1 cellular context compared by ENCODE assay signal in the genomic region with DNA sequence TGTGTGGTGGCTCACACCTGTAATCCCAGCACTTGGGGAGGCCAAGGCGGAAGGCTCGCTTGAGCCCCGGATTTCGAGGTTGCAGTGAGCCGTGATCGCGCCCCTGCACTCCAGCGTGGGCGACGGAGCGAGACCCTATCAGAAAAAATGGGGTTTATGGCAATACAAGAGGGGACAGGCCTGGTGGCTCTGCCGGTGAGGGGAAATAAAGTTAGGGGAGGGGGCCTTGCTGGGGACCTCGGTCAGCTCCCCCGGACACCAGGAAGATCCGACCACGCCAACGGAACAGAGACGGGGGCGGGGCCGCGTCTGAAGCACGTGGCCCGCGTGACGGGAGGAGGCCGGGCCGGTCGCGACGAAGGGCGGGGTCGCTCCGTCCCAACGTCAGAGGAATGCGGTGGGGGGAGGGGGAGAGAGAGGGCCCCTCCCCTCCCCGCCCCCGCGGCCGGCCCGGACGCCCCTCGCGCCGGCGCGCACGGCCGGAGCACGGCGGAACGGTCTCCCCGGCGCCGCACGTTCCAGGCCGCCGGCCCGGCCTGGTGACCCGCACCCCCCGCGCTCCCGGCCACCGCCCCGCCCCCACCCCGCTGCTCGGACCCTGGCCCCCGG.
TF ChIP-seq lines count a peak whose summit lies in the region.

No MANE protein-coding gene starts in this region.

TF ChIP-seq in K562, 482 proteins besides CTCF, POLR2A, EP300 and RAD21 (continued from another document and continues in another):
- TF ChIP-seq, protein P1, sequence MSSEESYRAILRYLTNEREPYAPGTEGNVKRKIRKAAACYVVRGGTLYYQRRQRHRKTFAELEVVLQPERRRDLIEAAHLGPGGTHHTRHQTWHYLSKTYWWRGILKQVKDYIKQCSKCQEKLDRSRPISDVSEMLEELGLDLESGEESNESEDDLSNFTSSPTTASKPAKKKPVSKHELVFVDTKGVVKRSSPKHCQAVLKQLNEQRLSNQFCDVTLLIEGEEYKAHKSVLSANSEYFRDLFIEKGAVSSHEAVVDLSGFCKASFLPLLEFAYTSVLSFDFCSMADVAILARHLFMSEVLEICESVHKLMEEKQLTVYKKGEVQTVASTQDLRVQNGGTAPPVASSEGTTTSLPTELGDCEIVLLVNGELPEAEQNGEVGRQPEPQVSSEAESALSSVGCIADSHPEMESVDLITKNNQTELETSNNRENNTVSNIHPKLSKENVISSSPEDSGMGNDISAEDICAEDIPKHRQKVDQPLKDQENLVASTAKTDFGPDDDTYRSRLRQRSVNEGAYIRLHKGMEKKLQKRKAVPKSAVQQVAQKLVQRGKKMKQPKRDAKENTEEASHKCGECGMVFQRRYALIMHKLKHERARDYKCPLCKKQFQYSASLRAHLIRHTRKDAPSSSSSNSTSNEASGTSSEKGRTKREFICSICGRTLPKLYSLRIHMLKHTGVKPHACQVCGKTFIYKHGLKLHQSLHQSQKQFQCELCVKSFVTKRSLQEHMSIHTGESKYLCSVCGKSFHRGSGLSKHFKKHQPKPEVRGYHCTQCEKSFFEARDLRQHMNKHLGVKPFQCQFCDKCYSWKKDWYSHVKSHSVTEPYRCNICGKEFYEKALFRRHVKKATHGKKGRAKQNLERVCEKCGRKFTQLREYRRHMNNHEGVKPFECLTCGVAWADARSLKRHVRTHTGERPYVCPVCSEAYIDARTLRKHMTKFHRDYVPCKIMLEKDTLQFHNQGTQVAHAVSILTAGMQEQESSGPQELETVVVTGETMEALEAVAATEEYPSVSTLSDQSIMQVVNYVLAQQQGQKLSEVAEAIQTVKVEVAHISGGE (CRISPR knock-in tag; IDR thresholded peaks at IDR 0.05), result peak in 1 of 3 experiments; percentile 75; a peak in 3 of 6 replicates
- TF ChIP-seq FOXP1 (CRISPR knock-in tag; IDR thresholded peaks at IDR 0.05) (no peak), CBX8 (IDR thresholded peaks at IDR 0.05; ENCODE audit: borderline replicate concordance, extremely low read depth, low read depth, low read length, poor library complexity, severe bottlenecking) (no peak), HMGN3 (IDR thresholded peaks at IDR 0.05; ENCODE audit: borderline replicate concordance, extremely low read depth, insufficient read length, low read depth, low read length) (peak; percentile 95), ZNF695 (CRISPR knock-in tag; IDR thresholded peaks at IDR 0.05) (no peak), KLF10 (CRISPR knock-in tag; IDR thresholded peaks at IDR 0.05) (peak; percentile 64; the same call in 1 of the 2 replicates), ZNF445 (CRISPR knock-in tag; IDR thresholded peaks at IDR 0.05; ENCODE audit: low read depth) (no peak), SIRT6 (IDR thresholded peaks at IDR 0.05; ENCODE audit: low read depth, low read length) (no peak), SMARCE1 (IDR thresholded peaks at IDR 0.05) (0 out of 2 replicates have a peak, but pooled peaks have one; percentile 42), ILK (tag; IDR thresholded peaks at IDR 0.05; ENCODE audit: borderline replicate concordance, low read depth) (no peak), ZFP36 (IDR thresholded peaks at IDR 0.05; ENCODE audit: low read depth, low read length, partially characterized antibody) (no peak), FOXK2 (conservative IDR thresholded peaks at IDR 0.05 in 1 of 2, IDR thresholded peaks at IDR 0.05 in 1 of 2; ENCODE audit: low read depth in 2 of 2) (peak; percentile 49 to 64; a peak in 1 of 4 replicates), TAF9B (IDR thresholded peaks at IDR 0.05; ENCODE audit: partially characterized antibody) (no peak), NR2C2 (CRISPR knock-in tag; IDR thresholded peaks at IDR 0.05) (0 out of 2 replicates have a peak, but pooled peaks have one; percentile 15), NR2C2 (tag; IDR thresholded peaks at IDR 0.05) (no peak), RFX5 (IDR thresholded peaks at IDR 0.05; ENCODE audit: low read depth, low read length) (no peak), ZNF408 (CRISPR knock-in tag; IDR thresholded peaks at IDR 0.05; ENCODE audit: low read depth) (no peak), NRF1 (conservative IDR thresholded peaks at IDR 0.05 in 1 of 2, IDR thresholded peaks at IDR 0.05 in 1 of 2) (peak; percentile 13 to 19; a peak in 2 of 4 replicates), NELFE (IDR thresholded peaks at IDR 0.05; ENCODE audit: insufficient read depth, insufficient read length) (no peak), SP1 (CRISPR knock-in tag; IDR thresholded peaks at IDR 0.05) (peak; percentile 88), RUNX1 (IDR thresholded peaks at IDR 0.05; ENCODE audit: low read depth) (no peak), NR4A1 (CRISPR knock-in tag; IDR thresholded peaks at IDR 0.05) (no peak), NR4A1 (tag; IDR thresholded peaks at IDR 0.05) (peak; percentile 45; the same call in 1 of the 2 replicates), ZNF696 (CRISPR knock-in tag; conservative IDR thresholded peaks at IDR 0.05) (no peak), ZNF551 (CRISPR knock-in tag; IDR thresholded peaks at IDR 0.05) (no peak), KHSRP (IDR thresholded peaks at IDR 0.05) (no peak), ZSCAN32 (CRISPR knock-in tag; IDR thresholded peaks at IDR 0.05) (no peak), SOX6 (IDR thresholded peaks at IDR 0.05) (peak; percentile 48), ZBTB8A (IDR thresholded peaks at IDR 0.05; ENCODE audit: partially characterized antibody) (no peak), CBX2 (IDR thresholded peaks at IDR 0.05; ENCODE audit: insufficient read depth, low read length, poor library complexity, severe bottlenecking) (no peak), SPI1 (IDR thresholded peaks at IDR 0.05; ENCODE audit: borderline replicate concordance, low read depth, low read length) (no peak), BDP1 (IDR thresholded peaks at IDR 0.05; ENCODE audit: insufficient read depth, insufficient read length) (no peak), CSDE1 (IDR thresholded peaks at IDR 0.05) (no peak), CBX1 (IDR thresholded peaks at IDR 0.05; ENCODE audit: low read depth) (no peak)
- TF ChIP-seq, protein P2, sequence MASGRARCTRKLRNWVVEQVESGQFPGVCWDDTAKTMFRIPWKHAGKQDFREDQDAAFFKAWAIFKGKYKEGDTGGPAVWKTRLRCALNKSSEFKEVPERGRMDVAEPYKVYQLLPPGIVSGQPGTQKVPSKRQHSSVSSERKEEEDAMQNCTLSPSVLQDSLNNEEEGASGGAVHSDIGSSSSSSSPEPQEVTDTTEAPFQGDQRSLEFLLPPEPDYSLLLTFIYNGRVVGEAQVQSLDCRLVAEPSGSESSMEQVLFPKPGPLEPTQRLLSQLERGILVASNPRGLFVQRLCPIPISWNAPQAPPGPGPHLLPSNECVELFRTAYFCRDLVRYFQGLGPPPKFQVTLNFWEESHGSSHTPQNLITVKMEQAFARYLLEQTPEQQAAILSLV (tag; IDR thresholded peaks at IDR 0.05), result no peak
- TF ChIP-seq, protein P3, sequence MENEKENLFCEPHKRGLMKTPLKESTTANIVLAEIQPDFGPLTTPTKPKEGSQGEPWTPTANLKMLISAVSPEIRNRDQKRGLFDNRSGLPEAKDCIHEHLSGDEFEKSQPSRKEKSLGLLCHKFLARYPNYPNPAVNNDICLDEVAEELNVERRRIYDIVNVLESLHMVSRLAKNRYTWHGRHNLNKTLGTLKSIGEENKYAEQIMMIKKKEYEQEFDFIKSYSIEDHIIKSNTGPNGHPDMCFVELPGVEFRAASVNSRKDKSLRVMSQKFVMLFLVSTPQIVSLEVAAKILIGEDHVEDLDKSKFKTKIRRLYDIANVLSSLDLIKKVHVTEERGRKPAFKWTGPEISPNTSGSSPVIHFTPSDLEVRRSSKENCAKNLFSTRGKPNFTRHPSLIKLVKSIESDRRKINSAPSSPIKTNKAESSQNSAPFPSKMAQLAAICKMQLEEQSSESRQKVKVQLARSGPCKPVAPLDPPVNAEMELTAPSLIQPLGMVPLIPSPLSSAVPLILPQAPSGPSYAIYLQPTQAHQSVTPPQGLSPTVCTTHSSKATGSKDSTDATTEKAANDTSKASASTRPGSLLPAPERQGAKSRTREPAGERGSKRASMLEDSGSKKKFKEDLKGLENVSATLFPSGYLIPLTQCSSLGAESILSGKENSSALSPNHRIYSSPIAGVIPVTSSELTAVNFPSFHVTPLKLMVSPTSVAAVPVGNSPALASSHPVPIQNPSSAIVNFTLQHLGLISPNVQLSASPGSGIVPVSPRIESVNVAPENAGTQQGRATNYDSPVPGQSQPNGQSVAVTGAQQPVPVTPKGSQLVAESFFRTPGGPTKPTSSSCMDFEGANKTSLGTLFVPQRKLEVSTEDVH (IDR thresholded peaks at IDR 0.05; ENCODE audit: low read depth, partially characterized antibody), result no peak
- TF ChIP-seq, protein P4, sequence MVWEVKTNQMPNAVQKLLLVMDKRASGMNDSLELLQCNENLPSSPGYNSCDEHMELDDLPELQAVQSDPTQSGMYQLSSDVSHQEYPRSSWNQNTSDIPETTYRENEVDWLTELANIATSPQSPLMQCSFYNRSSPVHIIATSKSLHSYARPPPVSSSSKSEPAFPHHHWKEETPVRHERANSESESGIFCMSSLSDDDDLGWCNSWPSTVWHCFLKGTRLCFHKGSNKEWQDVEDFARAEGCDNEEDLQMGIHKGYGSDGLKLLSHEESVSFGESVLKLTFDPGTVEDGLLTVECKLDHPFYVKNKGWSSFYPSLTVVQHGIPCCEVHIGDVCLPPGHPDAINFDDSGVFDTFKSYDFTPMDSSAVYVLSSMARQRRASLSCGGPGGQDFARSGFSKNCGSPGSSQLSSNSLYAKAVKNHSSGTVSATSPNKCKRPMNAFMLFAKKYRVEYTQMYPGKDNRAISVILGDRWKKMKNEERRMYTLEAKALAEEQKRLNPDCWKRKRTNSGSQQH (CRISPR knock-in tag; IDR thresholded peaks at IDR 0.05), result 0 out of 2 replicates have a peak, but pooled peaks have one; percentile 23
- TF ChIP-seq, protein P5, sequence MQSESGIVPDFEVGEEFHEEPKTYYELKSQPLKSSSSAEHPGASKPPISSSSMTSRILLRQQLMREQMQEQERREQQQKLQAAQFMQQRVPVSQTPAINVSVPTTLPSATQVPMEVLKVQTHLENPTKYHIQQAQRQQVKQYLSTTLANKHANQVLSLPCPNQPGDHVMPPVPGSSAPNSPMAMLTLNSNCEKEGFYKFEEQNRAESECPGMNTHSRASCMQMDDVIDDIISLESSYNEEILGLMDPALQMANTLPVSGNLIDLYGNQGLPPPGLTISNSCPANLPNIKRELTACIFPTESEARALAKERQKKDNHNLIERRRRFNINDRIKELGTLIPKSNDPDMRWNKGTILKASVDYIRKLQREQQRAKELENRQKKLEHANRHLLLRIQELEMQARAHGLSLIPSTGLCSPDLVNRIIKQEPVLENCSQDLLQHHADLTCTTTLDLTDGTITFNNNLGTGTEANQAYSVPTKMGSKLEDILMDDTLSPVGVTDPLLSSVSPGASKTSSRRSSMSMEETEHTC (IDR thresholded peaks at IDR 0.05), result peak; percentile 74; the same call in 1 of the 2 replicates
- TF ChIP-seq, protein P6, sequence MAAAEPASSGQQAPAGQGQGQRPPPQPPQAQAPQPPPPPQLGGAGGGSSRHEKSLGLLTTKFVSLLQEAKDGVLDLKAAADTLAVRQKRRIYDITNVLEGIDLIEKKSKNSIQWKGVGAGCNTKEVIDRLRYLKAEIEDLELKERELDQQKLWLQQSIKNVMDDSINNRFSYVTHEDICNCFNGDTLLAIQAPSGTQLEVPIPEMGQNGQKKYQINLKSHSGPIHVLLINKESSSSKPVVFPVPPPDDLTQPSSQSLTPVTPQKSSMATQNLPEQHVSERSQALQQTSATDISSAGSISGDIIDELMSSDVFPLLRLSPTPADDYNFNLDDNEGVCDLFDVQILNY (CRISPR knock-in tag; IDR thresholded peaks at IDR 0.05), result no peak; the same call in 1 of the 2 replicates
- TF ChIP-seq, protein P7, sequence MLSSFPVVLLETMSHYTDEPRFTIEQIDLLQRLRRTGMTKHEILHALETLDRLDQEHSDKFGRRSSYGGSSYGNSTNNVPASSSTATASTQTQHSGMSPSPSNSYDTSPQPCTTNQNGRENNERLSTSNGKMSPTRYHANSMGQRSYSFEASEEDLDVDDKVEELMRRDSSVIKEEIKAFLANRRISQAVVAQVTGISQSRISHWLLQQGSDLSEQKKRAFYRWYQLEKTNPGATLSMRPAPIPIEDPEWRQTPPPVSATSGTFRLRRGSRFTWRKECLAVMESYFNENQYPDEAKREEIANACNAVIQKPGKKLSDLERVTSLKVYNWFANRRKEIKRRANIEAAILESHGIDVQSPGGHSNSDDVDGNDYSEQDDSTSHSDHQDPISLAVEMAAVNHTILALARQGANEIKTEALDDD (IDR thresholded peaks at IDR 0.05), result no peak
- TF ChIP-seq, protein P8, sequence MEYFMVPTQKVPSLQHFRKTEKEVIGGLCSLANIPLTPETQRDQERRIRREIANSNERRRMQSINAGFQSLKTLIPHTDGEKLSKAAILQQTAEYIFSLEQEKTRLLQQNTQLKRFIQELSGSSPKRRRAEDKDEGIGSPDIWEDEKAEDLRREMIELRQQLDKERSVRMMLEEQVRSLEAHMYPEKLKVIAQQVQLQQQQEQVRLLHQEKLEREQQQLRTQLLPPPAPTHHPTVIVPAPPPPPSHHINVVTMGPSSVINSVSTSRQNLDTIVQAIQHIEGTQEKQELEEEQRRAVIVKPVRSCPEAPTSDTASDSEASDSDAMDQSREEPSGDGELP (CRISPR knock-in tag; IDR thresholded peaks at IDR 0.05; ENCODE audit: borderline replicate concordance), result peak; percentile 61; the same call in 1 of the 2 replicates
- TF ChIP-seq, protein P9, sequence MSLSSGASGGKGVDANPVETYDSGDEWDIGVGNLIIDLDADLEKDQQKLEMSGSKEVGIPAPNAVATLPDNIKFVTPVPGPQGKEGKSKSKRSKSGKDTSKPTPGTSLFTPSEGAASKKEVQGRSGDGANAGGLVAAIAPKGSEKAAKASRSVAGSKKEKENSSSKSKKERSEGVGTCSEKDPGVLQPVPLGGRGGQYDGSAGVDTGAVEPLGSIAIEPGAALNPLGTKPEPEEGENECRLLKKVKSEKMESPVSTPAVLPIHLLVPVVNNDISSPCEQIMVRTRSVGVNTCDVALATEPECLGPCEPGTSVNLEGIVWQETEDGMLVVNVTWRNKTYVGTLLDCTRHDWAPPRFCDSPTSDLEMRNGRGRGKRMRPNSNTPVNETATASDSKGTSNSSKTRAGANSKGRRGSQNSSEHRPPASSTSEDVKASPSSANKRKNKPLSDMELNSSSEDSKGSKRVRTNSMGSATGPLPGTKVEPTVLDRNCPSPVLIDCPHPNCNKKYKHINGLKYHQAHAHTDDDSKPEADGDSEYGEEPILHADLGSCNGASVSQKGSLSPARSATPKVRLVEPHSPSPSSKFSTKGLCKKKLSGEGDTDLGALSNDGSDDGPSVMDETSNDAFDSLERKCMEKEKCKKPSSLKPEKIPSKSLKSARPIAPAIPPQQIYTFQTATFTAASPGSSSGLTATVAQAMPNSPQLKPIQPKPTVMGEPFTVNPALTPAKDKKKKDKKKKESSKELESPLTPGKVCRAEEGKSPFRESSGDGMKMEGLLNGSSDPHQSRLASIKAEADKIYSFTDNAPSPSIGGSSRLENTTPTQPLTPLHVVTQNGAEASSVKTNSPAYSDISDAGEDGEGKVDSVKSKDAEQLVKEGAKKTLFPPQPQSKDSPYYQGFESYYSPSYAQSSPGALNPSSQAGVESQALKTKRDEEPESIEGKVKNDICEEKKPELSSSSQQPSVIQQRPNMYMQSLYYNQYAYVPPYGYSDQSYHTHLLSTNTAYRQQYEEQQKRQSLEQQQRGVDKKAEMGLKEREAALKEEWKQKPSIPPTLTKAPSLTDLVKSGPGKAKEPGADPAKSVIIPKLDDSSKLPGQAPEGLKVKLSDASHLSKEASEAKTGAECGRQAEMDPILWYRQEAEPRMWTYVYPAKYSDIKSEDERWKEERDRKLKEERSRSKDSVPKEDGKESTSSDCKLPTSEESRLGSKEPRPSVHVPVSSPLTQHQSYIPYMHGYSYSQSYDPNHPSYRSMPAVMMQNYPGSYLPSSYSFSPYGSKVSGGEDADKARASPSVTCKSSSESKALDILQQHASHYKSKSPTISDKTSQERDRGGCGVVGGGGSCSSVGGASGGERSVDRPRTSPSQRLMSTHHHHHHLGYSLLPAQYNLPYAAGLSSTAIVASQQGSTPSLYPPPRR (CRISPR knock-in tag; IDR thresholded peaks at IDR 0.05; ENCODE audit: borderline replicate concordance), result 0 out of 2 replicates have a peak, but pooled peaks have one; percentile 13
